ENCODE assay signal across 8 cellular contexts in the genomic region with DNA sequence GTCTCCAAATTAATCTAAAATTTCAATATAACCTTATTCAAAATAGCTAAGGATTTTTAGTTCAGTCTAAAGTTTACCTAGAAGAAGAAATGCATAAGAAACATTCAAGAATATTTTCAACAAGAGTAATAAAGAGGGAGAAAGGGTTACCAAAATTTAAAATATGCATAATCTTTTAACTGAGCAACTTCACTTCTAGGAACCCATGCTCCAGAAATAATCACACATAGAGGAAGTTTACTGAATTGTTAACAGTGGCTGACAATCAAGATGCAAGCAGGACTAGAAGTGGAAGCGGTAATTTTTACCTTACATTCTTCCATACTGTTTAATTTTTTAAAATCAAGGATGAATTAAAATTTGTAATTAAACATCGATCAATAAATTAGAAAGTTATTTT. TPM values are rescaled to one million over a fixed set of nuclear protein-coding genes. Genes with fewer than 3 reads are reported as not detected.
DNase-seq lines count a peak whose midpoint lies in the region; TF ChIP-seq lines count a peak whose summit lies in the region.

No MANE protein-coding gene starts in this region.

- H3F3A ChIP-seq in DOHH2 (ENCODE audit: control insufficient read depth, insufficient read depth): peaks cover 16% of the 10 kb centered on the region

- H3K27ac ChIP-seq in DOHH2 (ENCODE audit: low read depth, low read length) (peak overlapping the region; percentile 91), osteoblast (ENCODE audit: low read depth, low read length) (peak overlapping the region; percentile 100)

- peak; percentile 53 for DNase-seq in NB4 (ENCODE audit: low read depth)
- peak; percentile 87 for DNase-seq in osteoblast (ENCODE audit: insufficient read length, low spot score, missing footprints)
- no peak for DNase-seq in GM10248 (ENCODE audit: extremely low spot score)
- DNase-seq in NCI-H1417 treated with DMSO at 0.1 percent for 48 hours (lab: John Stamatoyannopoulos, UW): no peak
- DNase-seq in HCEC 1CT: no peak
- DNase-seq in SHP77 (lab: John Stamatoyannopoulos, UW): no peak

- no peaks in the 10 kb centered on the region for H3K9me2 ChIP-seq in DOHH2 (replicated peaks; ENCODE audit: control insufficient read depth, low read length)

- no peak for TF ChIP-seq POLR2A in NB4 (IDR thresholded peaks at IDR 0.05; ENCODE audit: extremely low read depth, insufficient read length)

- peak overlapping the region; percentile 55 for H3K4me3 Mint-ChIP-seq in dendritic cell treated with granulocyte-macrophage colony-stimulating factor and Interleukin-4, amounts not matched to agents 40 ng/mL and 50 ng/mL, for 4 days

- H3K36me3 ChIP-seq in DOHH2 (ENCODE audit: control insufficient read depth, low read length) (peaks cover 20% of the 10 kb centered on the region), osteoblast (ENCODE audit: insufficient read depth, low read length) (no peaks in the 10 kb centered on the region)

- H3K4me2 ChIP-seq in DOHH2 (ENCODE audit: low read length): peak overlapping the region; percentile 89
- H3K4me2 ChIP-seq in osteoblast (ENCODE audit: insufficient read depth, low read length): peak overlapping the region; percentile 76

- POLR2A ChIA-PET in GM10248 (lab: Yijun Ruan, JAX): no interaction called here

- H3K4me1 Mint-ChIP-seq in dendritic cell treated with granulocyte-macrophage colony-stimulating factor and Interleukin-4, amounts not matched to agents 40 ng/mL and 50 ng/mL, for 4 days (ENCODE audit: low read depth): peaks cover 27% of the 10 kb centered on the region

- peaks cover 38% of the 10 kb centered on the region for H3K36me3 Mint-ChIP-seq in dendritic cell treated with granulocyte-macrophage colony-stimulating factor and Interleukin-4, amounts not matched to agents 40 ng/mL and 50 ng/mL, for 4 days (ENCODE audit: low read depth)

- H3K27me3 Mint-ChIP-seq in dendritic cell treated with granulocyte-macrophage colony-stimulating factor and Interleukin-4, amounts not matched to agents 40 ng/mL and 50 ng/mL, for 4 days: no peaks in the 10 kb centered on the region

- peaks cover 20% of the 10 kb centered on the region for H4K20me1 ChIP-seq in DOHH2 (ENCODE audit: control insufficient read depth, insufficient read depth, low read depth, low read length)
- peaks cover 49% of the 10 kb centered on the region for H4K20me1 ChIP-seq in osteoblast (ENCODE audit: insufficient read depth, low read length)

- CTCF ChIA-PET in GM10248 (lab: Yijun Ruan, JAX): no interaction called here

- H3K4me3 ChIP-seq in DOHH2 (ENCODE audit: low read length) (peak overlapping the region; percentile 80), NB4 (ENCODE audit: low read depth, low read length) (peak overlapping the region; percentile 97), osteoblast (ENCODE audit: insufficient read depth, low read length) (peak overlapping the region; percentile 84)

- H3K9me3 Mint-ChIP-seq in dendritic cell treated with granulocyte-macrophage colony-stimulating factor and Interleukin-4, amounts not matched to agents 40 ng/mL and 50 ng/mL, for 4 days: no peaks in the 10 kb centered on the region

- H3K4me1 ChIP-seq in DOHH2 (ENCODE audit: control insufficient read depth, low read length): peaks cover 32% of the 10 kb centered on the region
- peaks cover 17% of the 10 kb centered on the region for H3K4me1 ChIP-seq in osteoblast (ENCODE audit: insufficient read depth, low read length)

- TF ChIP-seq CTCF in DOHH2 (IDR thresholded peaks at IDR 0.05; ENCODE audit: low read depth, low read length, poor library complexity, severe bottlenecking) (no peak), NB4 (IDR thresholded peaks at IDR 0.05; ENCODE audit: low read depth, low read length) (no peak), osteoblast (IDR thresholded peaks at IDR 0.05; ENCODE audit: extremely low read depth, low read depth, low read length) (no peak), GM10248 (IDR thresholded peaks at IDR 0.05; ENCODE audit: control extremely low read depth, extremely low read depth, low read depth, missing control alignments) (no peak)

- no peak overlapping the region for H2AFZ ChIP-seq in osteoblast (ENCODE audit: low read length)

- H3K9me3 ChIP-seq in DOHH2 (ENCODE audit: control insufficient read depth, insufficient read depth, low read length): 0 out of 2 replicates have a peak, but pooled peaks cover 3% of the 10 kb centered on the region
- H3K9me3 ChIP-seq in osteoblast (ENCODE audit: low read depth, low read length): no peaks in the 10 kb centered on the region

- no peaks in the 10 kb centered on the region for H3K27me3 ChIP-seq in DOHH2 (ENCODE audit: control insufficient read depth, low read length)
- H3K27me3 ChIP-seq in osteoblast (ENCODE audit: insufficient read depth, low read length): no peaks in the 10 kb centered on the region

- H3K27ac Mint-ChIP-seq in dendritic cell treated with granulocyte-macrophage colony-stimulating factor and Interleukin-4, amounts not matched to agents 40 ng/mL and 50 ng/mL, for 4 days: peak overlapping the region; percentile 64

- intact Hi-C loops in dendritic cell treated with granulocyte-macrophage colony-stimulating factor and Interleukin-4, amounts not matched to agents 40 ng/mL and 50 ng/mL, for 4 days (cut with micrococcal nuclease): loop anchor here (5.0 kb wide), 3 partner anchors 59 to 1329 kb away; a partner anchor contains a TSS

- H3K79me2 ChIP-seq in DOHH2 (ENCODE audit: control insufficient read depth, low read length) (peaks cover 61% of the 10 kb centered on the region), osteoblast (ENCODE audit: insufficient read depth, low read length) (peaks cover 67% of the 10 kb centered on the region)

RNA-seq across cellular contexts. Expression of a gene that starts 1.9 kb away (rescaled TPM):
- 84.0 and 101 TPM in 2 replicates for total RNA-seq in osteoblast

Comparison
In these comparisons a context has a peak if more than half of its experiments do, and no peak if none do; other contexts are left out.
1. DNase-seq: peak in NB4 (single experiment) and osteoblast (single experiment); none in GM10248 (single experiment), NCI-H1417 treated with DMSO at 0.1 percent for 48 hours (single experiment), HCEC 1CT (single experiment) and SHP77 (0 of 2).
2. Peak in every context shown above with its lines, with median percentiles within 50 percentile points of each other: H3K4me3 ChIP-seq.